Comparison of ENCODE assay signal across 14 cellular contexts in genomic region chr17:40422990-40423611, GRCh38. TPM values are rescaled to one million over a fixed set of nuclear protein-coding genes. Genes with fewer than 3 reads are reported as not detected.
DNase-seq lines count a peak whose midpoint lies in the region; ATAC-seq, FAIRE-seq and TF ChIP-seq lines count a peak whose summit lies in the region.
"Had no signal": no experiment of that assay in that cellular context is flagged by ENCODE, and none has a peak within 500 bp of the region (broad histone marks: within the 10 kb centered on the region; RNA-seq: fewer than 3 reads in every experiment).

No MANE protein-coding gene starts in this region.

- FAIRE-seq in kidney (lab: Jason Lieb, UNC), result no peak

- no peaks in the 10 kb centered on the region for H3K36me3 ChIP-seq in endodermal cell (ENCODE audit: control insufficient read depth, insufficient read depth, low read length)
- no peaks in the 10 kb centered on the region for H3K36me3 ChIP-seq in tibial artery
- H3K36me3 ChIP-seq in kidney (ENCODE audit: control insufficient read depth in 1 of 2, insufficient read depth in 2 of 2, low read length in 2 of 2), result no peaks in the 10 kb centered on the region
- H3K36me3 ChIP-seq: adrenal gland, neutrophil had no signal

- intact Hi-C loops in sciatic nerve (cut with DNase I), result no loop called here
- intact Hi-C loops in tibial artery (cut with DNase I; ENCODE audit: low total_unique reads), result no loop called here
- intact Hi-C loops in kidney (cut with DNase I), result no loop called here

- H3K4me3 Mint-ChIP-seq in endodermal cell, result peak overlapping the region; percentile 32

- peaks cover 3% of the 10 kb centered on the region for H3K27me3 Mint-ChIP-seq in endodermal cell (ENCODE audit: insufficient read depth)

- H3K9me3 ChIP-seq in endodermal cell (ENCODE audit: control insufficient read depth, low read length) (no peaks in the 10 kb centered on the region), tibial artery (no peaks in the 10 kb centered on the region), kidney (ENCODE audit: control insufficient read depth in 1 of 2, low read length in 2 of 2) (no peaks in the 10 kb centered on the region)
- H3K9me3 ChIP-seq: adrenal gland, neutrophil had no signal

- H3K36me3 Mint-ChIP-seq in endodermal cell (ENCODE audit: low read depth), result no peaks in the 10 kb centered on the region

- peak; percentile 28 for ATAC-seq in sciatic nerve
- no peak for ATAC-seq in HG03095 (IDR thresholded peaks at IDR 0.05; ENCODE audit: unreplicated experiment)

- H3K4me3 ChIP-seq in endodermal cell (ENCODE audit: low read length), result no peak overlapping the region
- no peak overlapping the region for H3K4me3 ChIP-seq in tibial artery
- H3K4me3 ChIP-seq in kidney (ENCODE audit: low read length in 2 of 2), result no peak overlapping the region
- H3K4me3 ChIP-seq: adrenal gland had no signal

- no peak overlapping the region for H3K9ac ChIP-seq in endodermal cell (ENCODE audit: extremely low read depth, low read length, poor library complexity, severe bottlenecking)
- no peak overlapping the region for H3K9ac ChIP-seq in kidney (ENCODE audit: low read length in 2 of 2)

- peaks cover 10% of the 10 kb centered on the region for H3K4me1 Mint-ChIP-seq in endodermal cell

- WGBS in endodermal cell (ENCODE audit: insufficient coverage in 1 of 2, insufficient read length in 1 of 2), 2 experiments, result 23% methylated on average over 2 of the region's 3 CpGs; no CpG with 5 or more reads in 1 of the 2 experiments

- no peaks in the 10 kb centered on the region for H3K27me3 ChIP-seq in endodermal cell (ENCODE audit: control insufficient read depth, insufficient read depth, low read length, poor library complexity, severe bottlenecking)
- H3K27me3 ChIP-seq in tibial artery, result no peaks in the 10 kb centered on the region
- H3K27me3 ChIP-seq: adrenal gland, neutrophil had no signal

- TF ChIP-seq CTCF in endodermal cell (conservative IDR thresholded peaks at IDR 0.05) (peak; percentile 63), tibial artery (IDR thresholded peaks at IDR 0.05) (no peak), kidney (IDR thresholded peaks at IDR 0.05; ENCODE audit: borderline replicate concordance, extremely low read depth, insufficient read depth) (no peak)

- DNase-seq in SKM-1 treated with dmso at 0.1 percent for 144 hours (lab: John Stamatoyannopoulos, UW; ENCODE audit: unreplicated experiment) (peak; percentile 33), SKM-1 (lab: John Stamatoyannopoulos, UW; ENCODE audit: unreplicated experiment) (no peak), NCI-H526 treated with DMSO at 0.1 percent for 48 hours (lab: John Stamatoyannopoulos, UW) (peak; percentile 19), endodermal cell (peak; percentile 96), sciatic nerve (ENCODE audit: low spot score) (peak; percentile 48), tibial artery (no peak), kidney (no peak)
- DNase-seq: activated CD4-positive, alpha-beta T cell treated with anti-CD3 and anti-CD28 coated beads, Interleukin-2, amount 50 U/mL, for 48 hours; adrenal gland; NCI-H1930; substantia nigra had no signal

- peaks cover 4% of the 10 kb centered on the region for H3K9me3 Mint-ChIP-seq in endodermal cell

- no peak overlapping the region for H3K27ac ChIP-seq in endodermal cell (ENCODE audit: low read depth, low read length)
- no peak overlapping the region for H3K27ac ChIP-seq in tibial artery
- no peak overlapping the region for H3K27ac ChIP-seq in kidney (ENCODE audit: low read depth in 2 of 2, low read length in 2 of 2)
- H3K27ac ChIP-seq: adrenal gland, neutrophil had no signal

- H3K27ac Mint-ChIP-seq in endodermal cell, result peak overlapping the region; percentile 64

- peaks cover 5% of the 10 kb centered on the region for H3K4me1 ChIP-seq in endodermal cell (ENCODE audit: control insufficient read depth, insufficient read depth, low read length)
- H3K4me1 ChIP-seq in tibial artery, result peaks cover 0 to 7% (median 5%) of the 10 kb centered on the region in 4 donors
- peaks cover 0 to 3% of the 10 kb centered on the region in 2 donors for H3K4me1 ChIP-seq in kidney (ENCODE audit: control insufficient read depth in 1 of 2, insufficient read depth in 1 of 2, low read depth in 1 of 2, low read length in 2 of 2)

RNA-seq across cellular contexts. Expression of gene TOP2A, which starts 5.4 kb away (rescaled TPM):
- 100 to 1,000 TPM; 173 to 246 TPM for total RNA-seq in endodermal cell
- polyA plus RNA-seq in endodermal cell (2013, experiment 1 of 2), result 353 TPM
- polyA plus RNA-seq in endodermal cell (2013, experiment 2 of 2), result 358 TPM
- 1.4 TPM for total RNA-seq in sciatic nerve
- total RNA-seq in kidney, result 2.7 TPM
- polyA plus RNA-seq in kidney (ENCODE audit: insufficient read depth, low read depth, low replicate concordance), result 0.82 TPM

RNA-seq across cellular contexts. Expression of gene IGFBP4, which starts 20.1 kb away (rescaled TPM):
- 10 to 100 TPM; 58.3 to 69.0 TPM for total RNA-seq in endodermal cell
- polyA plus RNA-seq in endodermal cell (2013, experiment 1 of 2), result 39.9 TPM
- polyA plus RNA-seq in endodermal cell (2013, experiment 2 of 2), result 38.5 TPM
- total RNA-seq in sciatic nerve, result 680 TPM
- total RNA-seq in kidney, result 743 TPM
- polyA plus RNA-seq in kidney (ENCODE audit: insufficient read depth, low read depth, low replicate concordance), result 545 TPM

RNA-seq across cellular contexts. Expression of gene GJD3, which starts 58.6 kb away (rescaled TPM):
- total RNA-seq in endodermal cell (not detected), sciatic nerve (not detected), kidney (2.6 TPM)
- not detected for polyA plus RNA-seq in endodermal cell (2013, experiment 1 of 2)
- not detected for polyA plus RNA-seq in endodermal cell (2013, experiment 2 of 2)
- not detected for polyA plus RNA-seq in kidney (ENCODE audit: insufficient read depth, low read depth, low replicate concordance)
- total RNA-seq: kidney epithelial cell had no signal
- polyA plus RNA-seq: adrenal gland had no signal

Comparison
In these comparisons a context has a peak if more than half of its experiments do, and no peak if none do; other contexts are left out.
1. DNase-seq: peak in SKM-1 treated with dmso at 0.1 percent for 144 hours (single experiment), NCI-H526 treated with DMSO at 0.1 percent for 48 hours (single experiment), endodermal cell (single experiment) and sciatic nerve (single experiment); none in SKM-1 (single experiment), tibial artery (0 of 2) and kidney (single experiment).
2. RNA of gene TOP2A, which starts 5.4 kb away (total RNA-seq): 173 to 246 TPM in endodermal cell; 2.7 TPM in kidney (single experiment) and 1.4 TPM in sciatic nerve (single experiment); every median in the first group is over 10 times any median in the second.